10 cellular contexts compared by ENCODE assay signal in the genomic region with DNA sequence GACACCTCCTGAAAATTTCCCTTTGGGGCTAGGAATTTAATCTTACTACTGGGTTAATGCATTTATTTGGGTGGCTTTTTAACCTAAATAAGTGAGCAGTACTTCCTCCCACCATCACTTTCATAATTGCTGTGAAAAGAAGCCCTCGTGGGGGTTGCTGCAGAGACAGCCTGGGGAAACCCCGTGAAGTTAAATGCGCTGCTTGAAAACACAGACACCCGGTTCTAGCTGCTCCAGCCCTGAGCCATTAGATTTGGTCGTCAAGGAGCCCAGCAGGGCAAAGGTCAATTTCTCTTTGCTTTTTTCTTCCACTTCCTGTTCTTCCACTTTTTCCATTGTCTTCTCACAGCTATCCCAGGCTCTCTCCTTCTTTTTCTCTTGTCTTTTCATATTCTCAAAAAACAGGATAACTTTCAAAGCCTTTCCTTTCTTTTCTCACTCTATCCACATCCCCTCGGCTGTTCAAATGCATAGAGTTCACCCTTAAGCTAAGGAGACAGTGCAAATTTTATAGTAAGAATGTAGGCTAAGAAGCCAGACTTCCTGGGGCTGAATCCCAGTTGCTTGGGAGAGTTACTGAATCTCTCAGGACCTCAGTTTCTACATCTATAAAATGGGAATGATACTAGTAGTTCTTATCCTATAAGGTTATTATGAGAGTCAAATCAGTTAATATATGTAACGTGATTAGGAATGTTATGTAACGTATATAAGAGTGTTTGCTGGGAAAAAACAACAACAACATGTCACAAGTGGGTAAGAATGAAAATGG.
DNase-seq lines count a peak whose midpoint lies in the region; ATAC-seq and TF ChIP-seq lines count a peak whose summit lies in the region.
"Had no signal": no experiment of that assay in that cellular context is flagged by ENCODE, and none has a peak within 500 bp of the region (broad histone marks: within the 10 kb centered on the region; RNA-seq: fewer than 3 reads in every experiment).

No MANE protein-coding gene starts in this region.

- peak; percentile 66 for ATAC-seq in GM18858 (IDR thresholded peaks at IDR 0.05; ENCODE audit: unreplicated experiment)
- peak; percentile 60 for ATAC-seq in GM21786 (IDR thresholded peaks at IDR 0.05; ENCODE audit: unreplicated experiment)

- peak; percentile 12 for DNase-seq in nephron progenitor cell
- DNase-seq in cerebellum (ENCODE audit: low spot score) = no peak
- DNase-seq in NCI-H1105 treated with DMSO at 0.1 percent for 48 hours (lab: John Stamatoyannopoulos, UW) = no peak
- no peak for DNase-seq in DMS 273 treated with DMSO at 0.1 percent for 48 hours (lab: John Stamatoyannopoulos, UW)
- DNase-seq in NCI-H1694 treated with DMSO at 0.1 percent for 48 hours (lab: John Stamatoyannopoulos, UW) = no peak
- DNase-seq: activated T-cell treated with anti-CD3 and anti-CD28 coated beads, Interleukin-2, amount 50 U/mL, for 4 hours had no signal

- no peaks in the 10 kb centered on the region for H3K9me3 Mint-ChIP-seq in IgD-negative memory B cell
- H3K9me3 Mint-ChIP-seq in nephron progenitor cell = peaks cover 20% of the 10 kb centered on the region
- H3K9me3 Mint-ChIP-seq: immature natural killer cell had no signal

- H3K4me3 Mint-ChIP-seq in IgD-negative memory B cell (peak overlapping the region; percentile 25 to 78 (median 52)), nephron progenitor cell (no peak overlapping the region)
- H3K4me3 Mint-ChIP-seq: activated T-cell treated with anti-CD3 and anti-CD28 coated beads, Interleukin-2, amount 50 U/mL, for 4 hours; immature natural killer cell had no signal

- H3K36me3 Mint-ChIP-seq in IgD-negative memory B cell (no peaks in the 10 kb centered on the region), nephron progenitor cell (ENCODE audit: low read depth) (peaks cover 6% of the 10 kb centered on the region)
- H3K36me3 Mint-ChIP-seq: immature natural killer cell had no signal

- peaks cover 29 to 53% (median 43%) of the 10 kb centered on the region in 3 donors for H3K4me1 Mint-ChIP-seq in IgD-negative memory B cell
- peaks cover 27% of the 10 kb centered on the region for H3K4me1 Mint-ChIP-seq in nephron progenitor cell

- H3K27ac Mint-ChIP-seq in IgD-negative memory B cell (peak overlapping the region in 2 of 3 donors; percentile 64 to 97), nephron progenitor cell (no peak overlapping the region)
- H3K27ac Mint-ChIP-seq: immature natural killer cell had no signal

- H3K27me3 Mint-ChIP-seq in IgD-negative memory B cell (peaks cover 2% of the 10 kb centered on the region), nephron progenitor cell (ENCODE audit: low read depth, poor library complexity) (peaks cover 5% of the 10 kb centered on the region)

- TF ChIP-seq CTCF in nephron progenitor cell (IDR thresholded peaks at IDR 0.05) = no peak
